Comparison of ENCODE assay signal across 27 cellular contexts in the genomic region with DNA sequence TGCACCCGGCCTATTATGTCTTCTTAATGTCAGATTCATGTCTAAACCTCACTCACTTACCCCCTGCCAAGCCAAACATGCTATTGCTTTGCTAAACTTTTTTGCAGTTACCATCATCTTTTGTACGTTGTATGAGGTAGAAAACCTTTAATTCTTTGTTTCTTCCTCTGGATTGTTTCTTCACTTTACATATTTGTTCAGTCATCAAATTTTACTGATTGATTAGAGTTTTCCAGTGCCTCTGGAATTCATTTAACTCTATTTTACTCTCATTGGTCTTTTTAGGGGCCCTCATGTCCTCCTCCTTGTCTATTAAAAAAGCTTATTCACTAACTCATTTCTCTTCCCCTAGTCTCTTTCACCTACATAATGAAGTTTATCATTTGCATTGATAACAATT.
"Had no signal": no experiment of that assay in that cellular context is flagged by ENCODE, and none has a peak within 500 bp of the region (broad histone marks: within the 10 kb centered on the region; RNA-seq: fewer than 3 reads in every experiment).

No MANE protein-coding gene starts in this region.

- H3K9me3 Mint-ChIP-seq: nephron; neural crest cell; stimulated activated naive B cell treated with anti-CD40 and anti-IgM and Interleukin-4, amounts not matched to agents 10 μg/mL and 1 μg/mL and 100 μg/mL, for 72 hours had no signal

- H3K27ac ChIP-seq: left ventricle myocardium inferior, pancreas, prostate gland, spleen, stomach, testis, thyroid gland, transverse colon, upper lobe of left lung, vagina had no signal

- H3K4me3 ChIP-seq: left ventricle myocardium inferior, lung, mucosa of descending colon, pancreas, prostate gland, sigmoid colon, spleen, stomach, testis, thyroid gland, transverse colon, upper lobe of left lung, vagina had no signal

- H3K4me1 ChIP-seq: left ventricle myocardium inferior, prostate gland, spleen, testis had no signal

- H3K4me1 Mint-ChIP-seq: neural crest cell had no signal

- H3K36me3 ChIP-seq: left ventricle myocardium inferior, pancreas, prostate gland, sigmoid colon, thyroid gland, transverse colon, upper lobe of left lung, vagina had no signal

- ATAC-seq: mucosa of descending colon; naive thymus-derived CD8-positive, alpha-beta T cell; pancreas; right cardiac atrium; stimulated activated naive B cell treated with anti-CD40 and anti-IgM and Interleukin-4, amounts not matched to agents 10 μg/mL and 1 μg/mL and 100 μg/mL, for 72 hours; stimulated activated naive CD8-positive, alpha-beta T cell treated with anti-CD3 and anti-CD28 coated beads, Interleukin-15, Interleukin-2, amounts not matched to agents 100 U/mL and 50 U/mL, for 24 hours had no signal

- H3K9me3 ChIP-seq: left ventricle myocardium inferior, mucosa of descending colon, pancreas, prostate gland, sigmoid colon, spleen, stomach, testis, thyroid gland, transverse colon, upper lobe of left lung, vagina had no signal

- DNase-seq: islet precursor cell; left ventricle myocardium inferior; midbrain; mucosa of descending colon; naive thymus-derived CD8-positive, alpha-beta T cell; nucleus accumbens; pancreas; posterior cingulate gyrus; retina; right cardiac atrium; sigmoid colon; small intestine; spleen; stimulated activated CD4-positive, alpha-beta T cell treated with anti-CD3 and anti-CD28 coated beads, Interleukin-4, amount 100 ng/mL, for 24 hours; stimulated activated CD8-positive, alpha-beta memory T cell treated with anti-CD3 and anti-CD28 coated beads, Interleukin-4, amount 100 ng/mL, for 48 hours; stimulated activated naive B cell treated with anti-CD40 and anti-IgM and Interleukin-4, amounts not matched to agents 10 μg/mL and 1 μg/mL and 100 μg/mL, for 72 hours; stimulated activated naive CD8-positive, alpha-beta T cell treated with anti-CD3 and anti-CD28 coated beads, Interleukin-15, Interleukin-2, amounts not matched to agents 100 U/mL and 50 U/mL, for 24 hours; stomach; testis; thyroid gland; transverse colon; upper lobe of left lung had no signal

- H3K27me3 ChIP-seq: pancreas, sigmoid colon, spleen, stomach, testis, thyroid gland, transverse colon, upper lobe of left lung, vagina had no signal

- FAIRE-seq: pancreas, small intestine had no signal

- H3K4me3 Mint-ChIP-seq: naive thymus-derived CD8-positive, alpha-beta T cell; nephron; neural crest cell; stimulated activated naive B cell treated with anti-CD40 and anti-IgM and Interleukin-4, amounts not matched to agents 10 μg/mL and 1 μg/mL and 100 μg/mL, for 72 hours had no signal

- H3K27me3 Mint-ChIP-seq: naive thymus-derived CD8-positive, alpha-beta T cell; stimulated activated naive B cell treated with anti-CD40 and anti-IgM and Interleukin-4, amounts not matched to agents 10 μg/mL and 1 μg/mL and 100 μg/mL, for 72 hours had no signal

- H3K27ac Mint-ChIP-seq: nephron; stimulated activated naive B cell treated with anti-CD40 and anti-IgM and Interleukin-4, amounts not matched to agents 10 μg/mL and 1 μg/mL and 100 μg/mL, for 72 hours had no signal
